Comparison of ENCODE assay signal across 8 cellular contexts in genomic region chr10:121753726-121754476, GRCh38.
DNase-seq lines count a peak whose midpoint lies in the region; ATAC-seq and TF ChIP-seq lines count a peak whose summit lies in the region.

No MANE protein-coding gene starts in this region.

- TF ChIP-seq POLR2A in stomach (IDR thresholded peaks at IDR 0.05) = no peak

- no peak for TF ChIP-seq EP300 in stomach (IDR thresholded peaks at IDR 0.05)

- peak overlapping the region; percentile 99 for H3K27ac ChIP-seq in OCI-LY3 (ENCODE audit: low read length)
- no peak overlapping the region for H3K27ac ChIP-seq in stomach

- peak; percentile 12 to 29 for DNase-seq in AML-193 (lab: John Stamatoyannopoulos, UW)
- peak; percentile 92 for DNase-seq in fibroblast of mammary gland (ENCODE audit: low read depth)
- DNase-seq in NCI-H524 treated with DMSO at 0.1 percent for 48 hours (lab: John Stamatoyannopoulos, UW) = no peak
- no peak for DNase-seq in stomach
- no peak for DNase-seq in stimulated activated naive CD4-positive, alpha-beta T cell treated with Interleukin-2 at 50 U/mL for 16 hours (lab: John Stamatoyannopoulos, UW)

- H3K9me3 ChIP-seq in OCI-LY3 (ENCODE audit: insufficient read depth, low read length) = 0 out of 2 replicates have a peak, but pooled peaks cover 4% of the 10 kb centered on the region
- peaks cover 12 to 32% (median 19%) of the 10 kb centered on the region in 4 donors for H3K9me3 ChIP-seq in stomach

- H3K36me3 ChIP-seq in OCI-LY3 (replicated peaks; ENCODE audit: low read depth, low read length) (peaks cover 3% of the 10 kb centered on the region), stomach (peaks cover 3 to 24% (median 18%) of the 10 kb centered on the region in 4 donors)

- TF ChIP-seq CTCF in OCI-LY3 (IDR thresholded peaks at IDR 0.05; ENCODE audit: low read depth, low read length) = peak; percentile 44
- peak; percentile 33 for TF ChIP-seq CTCF in fibroblast of mammary gland (conservative IDR thresholded peaks at IDR 0.05; ENCODE audit: control insufficient read depth, insufficient read depth, low read depth, low read length)
- peak in 1 of 7 experiments; percentile 10 for TF ChIP-seq CTCF in stomach (IDR thresholded peaks at IDR 0.05)

- peak overlapping the region; percentile 73 for H3K4me2 ChIP-seq in OCI-LY3 (ENCODE audit: low read length)

- no peaks in the 10 kb centered on the region for H4K20me1 ChIP-seq in OCI-LY3 (ENCODE audit: insufficient read depth, low read length)

- H3K9ac ChIP-seq in OCI-LY3 (ENCODE audit: low read length) = peak overlapping the region; percentile 59

- no peaks in the 10 kb centered on the region for H3K79me2 ChIP-seq in OCI-LY3 (ENCODE audit: low read length)

- intact Hi-C loops in stomach (cut with DNase I; ENCODE audit: low total_unique reads) = no loop called here

- peaks cover 27% of the 10 kb centered on the region for H3K4me1 ChIP-seq in OCI-LY3 (ENCODE audit: low read length)
- H3K4me1 ChIP-seq in stomach = peaks cover 0 to 3% (median 0%) of the 10 kb centered on the region in 4 donors

- WGBS in stomach, 5 donors = 63 to 78% (median 76%) methylated on average over 6 of the region's 6 CpGs

- H3K4me3 ChIP-seq in OCI-LY3 (ENCODE audit: low read length) (peak overlapping the region; percentile 58), fibroblast of mammary gland (ENCODE audit: control insufficient read depth, low read depth, low read length) (no peak overlapping the region), stomach (no peak overlapping the region)

- H3K27me3 ChIP-seq in OCI-LY3 (ENCODE audit: low read depth, low read length) (no peaks in the 10 kb centered on the region), stomach (no peaks in the 10 kb centered on the region)

- peak; percentile 87 for ATAC-seq in GM18861 (IDR thresholded peaks at IDR 0.05; ENCODE audit: unreplicated experiment)
- peak; percentile 91 for ATAC-seq in HG02981 (IDR thresholded peaks at IDR 0.05; ENCODE audit: unreplicated experiment)

- peak overlapping the region; percentile 52 for H2AFZ ChIP-seq in OCI-LY3 (ENCODE audit: low read depth, low read length)

Comparison
In these comparisons a context has a peak if more than half of its experiments do, and no peak if none do; other contexts are left out.
1. DNase-seq: peak in AML-193 (2 of 2) and fibroblast of mammary gland (single experiment); none in NCI-H524 treated with DMSO at 0.1 percent for 48 hours (single experiment), stomach (single experiment) and stimulated activated naive CD4-positive, alpha-beta T cell treated with Interleukin-2 at 50 U/mL for 16 hours (single experiment).